ENCODE assay signal across 29 cellular contexts in the genomic region with DNA sequence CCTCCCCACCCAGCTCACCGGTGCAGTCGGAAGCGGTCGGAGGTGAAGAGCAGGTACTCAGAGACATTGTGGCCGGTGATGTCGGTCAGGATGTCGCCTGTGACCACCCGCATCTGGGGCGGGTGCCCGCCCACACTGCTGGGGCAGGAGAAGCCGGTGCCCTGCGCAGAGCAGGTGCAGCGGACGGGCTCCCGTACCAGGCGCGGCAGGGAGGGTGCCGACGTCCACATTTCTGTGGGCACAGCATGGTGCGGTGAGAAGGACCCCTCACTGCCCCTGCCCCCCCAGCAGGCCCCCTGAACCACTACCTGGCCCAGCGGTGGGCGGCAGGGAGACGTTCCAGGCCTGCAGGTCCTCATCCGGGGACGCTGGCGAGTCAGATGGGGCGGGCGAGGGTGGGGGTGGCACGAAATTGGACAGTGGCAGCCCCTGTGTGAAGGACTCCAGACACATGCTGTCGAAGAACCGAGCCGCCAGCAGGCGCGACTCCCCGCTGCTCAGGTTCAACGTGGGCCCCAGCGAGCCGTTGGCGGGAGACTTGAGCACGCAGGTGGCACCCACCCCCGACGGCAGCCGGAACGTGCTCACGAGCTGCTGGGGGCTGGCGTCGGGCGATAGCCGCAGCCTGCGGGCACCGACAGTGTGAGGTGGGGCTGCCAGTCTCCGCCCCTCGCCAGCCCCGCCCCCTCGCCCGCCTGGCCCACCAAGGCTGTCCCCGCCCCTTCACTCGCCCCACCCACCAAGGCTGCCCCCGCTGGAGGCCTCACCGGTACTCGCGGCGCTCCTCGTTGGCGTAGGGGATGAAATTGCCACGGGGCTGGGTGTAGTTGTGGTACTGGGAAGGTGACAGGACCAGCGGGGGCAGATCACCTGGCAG. TPM values are rescaled to one million over a fixed set of nuclear protein-coding genes. Genes with fewer than 3 reads are reported as not detected.
"Had no signal": no experiment of that assay in that cellular context is flagged by ENCODE, and none has a peak within 500 bp of the region (broad histone marks: within the 10 kb centered on the region; RNA-seq: fewer than 3 reads in every experiment).

No MANE protein-coding gene starts in this region.

- H3K9me3 ChIP-seq: adrenal gland, body of pancreas, gastrocnemius medialis, spleen, testis, transverse colon had no signal

- H3K27me3 ChIP-seq: adrenal gland, body of pancreas, gastrocnemius medialis, hepatocyte, spleen, testis, transverse colon had no signal

- DNase-seq: activated CD4-positive, alpha-beta T cell treated with anti-CD3 and anti-CD28 coated beads for 48 hours; activated CD4-positive, alpha-beta T cell treated with anti-CD3 and anti-CD28 coated beads, Interleukin-2, amount 50 U/mL, for 48 hours; activated CD8-positive, alpha-beta memory T cell treated with anti-CD3 and anti-CD28 coated beads for 24 hours; activated effector memory CD4-positive, alpha-beta T cell treated with Interleukin-2 at 50 U/mL for 16 hours; activated naive CD4-positive, alpha-beta T cell treated with anti-CD3 and anti-CD28 coated beads for 36 hours; activated naive CD8-positive, alpha-beta T cell treated with anti-CD3 and anti-CD28 coated beads for 36 hours; adrenal gland; aorta; body of pancreas; effector memory CD4-positive, alpha-beta T cell; gastrocnemius medialis; kidney glomerular epithelial cell; left ventricle myocardium superior; posterior cingulate gyrus; right cardiac atrium; spleen; stimulated activated naive CD4-positive, alpha-beta T cell treated with Interleukin-2 at 50 U/mL for 16 hours; T-helper 9 cell; testis; transverse colon had no signal

- H3K4me1 ChIP-seq: adrenal gland, body of pancreas, gastrocnemius medialis, spleen, transverse colon had no signal

- H3K79me2 ChIP-seq: hepatocyte had no signal

- H3K27ac ChIP-seq: adrenal gland, body of pancreas, gastrocnemius medialis, hepatocyte, spleen, testis, transverse colon, VCaP had no signal

- H3K4me3 ChIP-seq: adrenal gland, body of pancreas, gastrocnemius medialis, hepatocyte, spleen, testis, transverse colon had no signal

- FAIRE-seq: colon, TTC549 had no signal

- H3K36me3 ChIP-seq: transverse colon had no signal

- H3K4me2 ChIP-seq: hepatocyte had no signal

- ATAC-seq: activated CD4-positive, CD25-positive, alpha-beta regulatory T cell treated with anti-CD3 and anti-CD28 coated beads, Interleukin-2, amount 50 U/mL, for 24 hours; body of pancreas; gastrocnemius medialis; left ventricle myocardium superior; right cardiac atrium had no signal

- H2AFZ ChIP-seq: hepatocyte had no signal

RNA-seq across cellular contexts. Expression of a gene that starts 16.6 kb away (rescaled TPM):
- total RNA-seq: activated naive CD4-positive, alpha-beta T cell treated with anti-CD3 and anti-CD28 coated beads for 36 hours; activated naive CD8-positive, alpha-beta T cell treated with anti-CD3 and anti-CD28 coated beads for 36 hours; dermis microvascular lymphatic vessel endothelial cell; lung microvascular endothelial cell had no signal

RNA-seq across cellular contexts. Expression of a gene that starts 19.0 kb away (rescaled TPM):
- total RNA-seq: activated naive CD4-positive, alpha-beta T cell treated with anti-CD3 and anti-CD28 coated beads for 36 hours; activated naive CD8-positive, alpha-beta T cell treated with anti-CD3 and anti-CD28 coated beads for 36 hours; body of pancreas; dermis microvascular lymphatic vessel endothelial cell; gastrocnemius medialis; hepatocyte; lung microvascular endothelial cell; osteoblast; transverse colon; urinary bladder had no signal
- polyA plus RNA-seq: aorta, hepatocyte had no signal

RNA-seq across cellular contexts. Expression of a gene that starts 30.1 kb away (rescaled TPM):
- total RNA-seq: activated naive CD4-positive, alpha-beta T cell treated with anti-CD3 and anti-CD28 coated beads for 36 hours; activated naive CD8-positive, alpha-beta T cell treated with anti-CD3 and anti-CD28 coated beads for 36 hours; body of pancreas; dermis microvascular lymphatic vessel endothelial cell; lung microvascular endothelial cell had no signal
